ENCODE assay signal across 1 cellular context in the genomic region with DNA sequence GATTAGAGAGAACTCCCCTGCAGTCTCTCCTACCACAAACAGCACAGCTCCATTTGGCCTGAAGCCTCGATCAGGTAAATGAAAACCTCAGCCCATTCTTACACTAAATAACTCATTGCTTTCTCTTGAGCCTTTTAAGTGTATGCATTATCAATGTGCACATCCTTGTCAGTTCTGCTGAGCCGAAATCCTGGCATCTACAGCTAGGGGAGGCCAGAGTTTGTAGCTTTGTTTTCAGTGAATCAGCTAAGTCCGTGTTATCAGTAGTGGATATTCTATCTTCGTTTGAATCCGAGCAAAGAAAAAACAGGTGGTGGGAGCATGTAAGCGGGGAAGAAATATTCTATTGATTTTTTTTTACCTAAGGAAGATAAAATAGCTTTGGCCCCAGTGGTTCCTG.
TF ChIP-seq lines count a peak whose summit lies in the region.

No MANE protein-coding gene starts in this region.

TF ChIP-seq in GM23338, 12 proteins besides CTCF, POLR2A, EP300 and RAD21 (continued from another document):
- no peak for TF ChIP-seq EZH2 (IDR thresholded peaks at IDR 0.05; ENCODE audit: low read depth, unreplicated experiment)
- TF ChIP-seq STAT1 (IDR thresholded peaks at IDR 0.05; ENCODE audit: unreplicated experiment), result no peak
- TF ChIP-seq, protein P1, sequence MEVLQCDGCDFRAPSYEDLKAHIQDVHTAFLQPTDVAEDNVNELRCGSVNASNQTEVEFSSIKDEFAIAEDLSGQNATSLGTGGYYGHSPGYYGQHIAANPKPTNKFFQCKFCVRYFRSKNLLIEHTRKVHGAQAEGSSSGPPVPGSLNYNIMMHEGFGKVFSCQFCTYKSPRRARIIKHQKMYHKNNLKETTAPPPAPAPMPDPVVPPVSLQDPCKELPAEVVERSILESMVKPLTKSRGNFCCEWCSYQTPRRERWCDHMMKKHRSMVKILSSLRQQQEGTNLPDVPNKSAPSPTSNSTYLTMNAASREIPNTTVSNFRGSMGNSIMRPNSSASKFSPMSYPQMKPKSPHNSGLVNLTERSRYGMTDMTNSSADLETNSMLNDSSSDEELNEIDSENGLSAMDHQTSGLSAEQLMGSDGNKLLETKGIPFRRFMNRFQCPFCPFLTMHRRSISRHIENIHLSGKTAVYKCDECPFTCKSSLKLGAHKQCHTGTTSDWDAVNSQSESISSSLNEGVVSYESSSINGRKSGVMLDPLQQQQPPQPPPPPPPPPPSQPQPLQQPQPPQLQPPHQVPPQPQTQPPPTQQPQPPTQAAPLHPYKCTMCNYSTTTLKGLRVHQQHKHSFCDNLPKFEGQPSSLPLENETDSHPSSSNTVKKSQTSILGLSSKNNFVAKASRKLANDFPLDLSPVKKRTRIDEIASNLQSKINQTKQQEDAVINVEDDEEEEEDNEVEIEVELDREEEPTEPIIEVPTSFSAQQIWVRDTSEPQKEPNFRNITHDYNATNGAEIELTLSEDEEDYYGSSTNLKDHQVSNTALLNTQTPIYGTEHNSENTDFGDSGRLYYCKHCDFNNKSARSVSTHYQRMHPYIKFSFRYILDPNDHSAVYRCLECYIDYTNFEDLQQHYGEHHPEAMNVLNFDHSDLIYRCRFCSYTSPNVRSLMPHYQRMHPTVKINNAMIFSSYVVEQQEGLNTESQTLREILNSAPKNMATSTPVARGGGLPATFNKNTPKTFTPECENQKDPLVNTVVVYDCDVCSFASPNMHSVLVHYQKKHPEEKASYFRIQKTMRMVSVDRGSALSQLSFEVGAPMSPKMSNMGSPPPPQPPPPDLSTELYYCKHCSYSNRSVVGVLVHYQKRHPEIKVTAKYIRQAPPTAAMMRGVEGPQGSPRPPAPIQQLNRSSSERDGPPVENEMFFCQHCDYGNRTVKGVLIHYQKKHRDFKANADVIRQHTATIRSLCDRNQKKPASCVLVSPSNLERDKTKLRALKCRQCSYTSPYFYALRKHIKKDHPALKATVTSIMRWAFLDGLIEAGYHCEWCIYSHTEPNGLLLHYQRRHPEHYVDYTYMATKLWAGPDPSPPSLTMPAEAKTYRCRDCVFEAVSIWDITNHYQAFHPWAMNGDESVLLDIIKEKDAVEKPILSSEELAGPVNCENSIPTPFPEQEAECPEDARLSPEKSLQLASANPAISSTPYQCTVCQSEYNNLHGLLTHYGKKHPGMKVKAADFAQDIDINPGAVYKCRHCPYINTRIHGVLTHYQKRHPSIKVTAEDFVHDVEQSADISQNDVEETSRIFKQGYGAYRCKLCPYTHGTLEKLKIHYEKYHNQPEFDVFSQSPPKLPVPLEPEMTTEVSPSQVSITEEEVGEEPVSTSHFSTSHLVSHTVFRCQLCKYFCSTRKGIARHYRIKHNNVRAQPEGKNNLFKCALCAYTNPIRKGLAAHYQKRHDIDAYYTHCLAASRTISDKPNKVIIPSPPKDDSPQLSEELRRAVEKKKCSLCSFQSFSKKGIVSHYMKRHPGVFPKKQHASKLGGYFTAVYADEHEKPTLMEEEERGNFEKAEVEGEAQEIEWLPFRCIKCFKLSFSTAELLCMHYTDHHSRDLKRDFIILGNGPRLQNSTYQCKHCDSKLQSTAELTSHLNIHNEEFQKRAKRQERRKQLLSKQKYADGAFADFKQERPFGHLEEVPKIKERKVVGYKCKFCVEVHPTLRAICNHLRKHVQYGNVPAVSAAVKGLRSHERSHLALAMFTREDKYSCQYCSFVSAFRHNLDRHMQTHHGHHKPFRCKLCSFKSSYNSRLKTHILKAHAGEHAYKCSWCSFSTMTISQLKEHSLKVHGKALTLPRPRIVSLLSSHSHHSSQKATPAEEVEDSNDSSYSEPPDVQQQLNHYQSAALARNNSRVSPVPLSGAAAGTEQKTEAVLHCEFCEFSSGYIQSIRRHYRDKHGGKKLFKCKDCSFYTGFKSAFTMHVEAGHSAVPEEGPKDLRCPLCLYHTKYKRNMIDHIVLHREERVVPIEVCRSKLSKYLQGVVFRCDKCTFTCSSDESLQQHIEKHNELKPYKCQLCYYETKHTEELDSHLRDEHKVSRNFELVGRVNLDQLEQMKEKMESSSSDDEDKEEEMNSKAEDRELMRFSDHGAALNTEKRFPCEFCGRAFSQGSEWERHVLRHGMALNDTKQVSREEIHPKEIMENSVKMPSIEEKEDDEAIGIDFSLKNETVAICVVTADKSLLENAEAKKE (CRISPR knock-in tag; IDR thresholded peaks at IDR 0.05), result no peak
- TF ChIP-seq EZH2phosphoT487 (IDR thresholded peaks at IDR 0.05; ENCODE audit: unreplicated experiment), result no peak
- TF ChIP-seq, protein P2, sequence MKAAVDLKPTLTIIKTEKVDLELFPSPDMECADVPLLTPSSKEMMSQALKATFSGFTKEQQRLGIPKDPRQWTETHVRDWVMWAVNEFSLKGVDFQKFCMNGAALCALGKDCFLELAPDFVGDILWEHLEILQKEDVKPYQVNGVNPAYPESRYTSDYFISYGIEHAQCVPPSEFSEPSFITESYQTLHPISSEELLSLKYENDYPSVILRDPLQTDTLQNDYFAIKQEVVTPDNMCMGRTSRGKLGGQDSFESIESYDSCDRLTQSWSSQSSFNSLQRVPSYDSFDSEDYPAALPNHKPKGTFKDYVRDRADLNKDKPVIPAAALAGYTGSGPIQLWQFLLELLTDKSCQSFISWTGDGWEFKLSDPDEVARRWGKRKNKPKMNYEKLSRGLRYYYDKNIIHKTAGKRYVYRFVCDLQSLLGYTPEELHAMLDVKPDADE (IDR thresholded peaks at IDR 0.05), result no peak
- TF ChIP-seq ZNF114 (CRISPR knock-in tag; IDR thresholded peaks at IDR 0.05), result no peak
- TF ChIP-seq ZNF331 (CRISPR knock-in tag; IDR thresholded peaks at IDR 0.05; ENCODE audit: low read depth), result no peak
- no peak for TF ChIP-seq CREB1 (CRISPR knock-in tag; IDR thresholded peaks at IDR 0.05; ENCODE audit: low read depth)
- no peak for TF ChIP-seq NANOG (IDR thresholded peaks at IDR 0.05; ENCODE audit: borderline replicate concordance)
- TF ChIP-seq JUNB (IDR thresholded peaks at IDR 0.05; ENCODE audit: unreplicated experiment), result no peak
